ENCODE assay signal across 8 cellular contexts in genomic region chr20:32509639-32510066, GRCh38.
A peak's percentile ranks its signal among the peaks of the same experiment; 100 is the strongest.
DNase-seq lines count a peak whose midpoint lies in the region; ATAC-seq and TF ChIP-seq lines count a peak whose summit lies in the region.

No MANE protein-coding gene starts in this region.

- peak; percentile 93 for DNase-seq in NB4 (ENCODE audit: low read depth)
- peak; percentile 28 for DNase-seq in activated T-cell treated with anti-CD3 and anti-CD28 coated beads, Interleukin-2, amount 50 U/mL, for 4 hours
- DNase-seq in midbrain (lab: John Stamatoyannopoulos, UW) = peak; percentile 14
- DNase-seq in RKO (ENCODE audit: low spot score) = no peak
- DNase-seq in NCI-H2227 (lab: John Stamatoyannopoulos, UW; ENCODE audit: unreplicated experiment) = no peak
- no peak for DNase-seq in COLO829 (ENCODE audit: low spot score)

- H3F3A ChIP-seq in DOHH2 (ENCODE audit: control insufficient read depth, insufficient read depth) = 0 out of 2 replicates have a peak, but pooled peaks cover 3% of the 10 kb centered on the region

- ATAC-seq in activated T-cell treated with anti-CD3 and anti-CD28 coated beads, Interleukin-2, amount 50 U/mL, for 4 hours = peak; percentile 73 to 74
- ATAC-seq in GM18873 (IDR thresholded peaks at IDR 0.05; ENCODE audit: low FRiP score, unreplicated experiment) = no peak

- H3K4me2 ChIP-seq in DOHH2 (ENCODE audit: low read length) = peak overlapping the region; percentile 35

- no peak overlapping the region for H3K4me3 ChIP-seq in DOHH2 (ENCODE audit: low read length)
- H3K4me3 ChIP-seq in NB4 (ENCODE audit: low read depth, low read length) = no peak overlapping the region

- H3K27me3 ChIP-seq in DOHH2 (ENCODE audit: control insufficient read depth, low read length) = no peaks in the 10 kb centered on the region

- H3K27ac ChIP-seq in DOHH2 (ENCODE audit: low read depth, low read length) = no peak overlapping the region

- no peaks in the 10 kb centered on the region for H3K9me3 Mint-ChIP-seq in activated T-cell treated with anti-CD3 and anti-CD28 coated beads, Interleukin-2, amount 50 U/mL, for 4 hours

- H4K20me1 ChIP-seq in DOHH2 (ENCODE audit: control insufficient read depth, insufficient read depth, low read depth, low read length) = no peaks in the 10 kb centered on the region

- peaks cover 12% of the 10 kb centered on the region for H3K4me1 ChIP-seq in DOHH2 (ENCODE audit: control insufficient read depth, low read length)

- H3K36me3 Mint-ChIP-seq in activated T-cell treated with anti-CD3 and anti-CD28 coated beads, Interleukin-2, amount 50 U/mL, for 4 hours (ENCODE audit: insufficient read depth) = peaks cover 4% of the 10 kb centered on the region

- no peaks in the 10 kb centered on the region for H3K36me3 ChIP-seq in DOHH2 (ENCODE audit: control insufficient read depth, low read length)

- no peak for TF ChIP-seq POLR2A in NB4 (IDR thresholded peaks at IDR 0.05; ENCODE audit: extremely low read depth, insufficient read length)

- no peaks in the 10 kb centered on the region for H3K27me3 Mint-ChIP-seq in activated T-cell treated with anti-CD3 and anti-CD28 coated beads, Interleukin-2, amount 50 U/mL, for 4 hours (ENCODE audit: low read depth)

- H3K4me1 Mint-ChIP-seq in activated T-cell treated with anti-CD3 and anti-CD28 coated beads, Interleukin-2, amount 50 U/mL, for 4 hours (ENCODE audit: low read depth) = peaks cover 81% of the 10 kb centered on the region

- no peaks in the 10 kb centered on the region for H3K9me2 ChIP-seq in DOHH2 (replicated peaks; ENCODE audit: control insufficient read depth, low read length)

- no peaks in the 10 kb centered on the region for H3K79me2 ChIP-seq in DOHH2 (ENCODE audit: control insufficient read depth, low read length)

- H3K9me3 ChIP-seq in DOHH2 (ENCODE audit: control insufficient read depth, insufficient read depth, low read length) = no peaks in the 10 kb centered on the region

- peak overlapping the region; percentile 75 for H3K4me3 Mint-ChIP-seq in activated T-cell treated with anti-CD3 and anti-CD28 coated beads, Interleukin-2, amount 50 U/mL, for 4 hours

- TF ChIP-seq CTCF in DOHH2 (IDR thresholded peaks at IDR 0.05; ENCODE audit: low read depth, low read length, poor library complexity, severe bottlenecking) (peak; percentile 26), NB4 (IDR thresholded peaks at IDR 0.05; ENCODE audit: low read depth, low read length) (peak; percentile 45)

Comparison
In these comparisons a context has a peak if more than half of its experiments do, and no peak if none do; other contexts are left out.
1. DNase-seq: peak in NB4 (single experiment), activated T-cell treated with anti-CD3 and anti-CD28 coated beads, Interleukin-2, amount 50 U/mL, for 4 hours (single experiment) and midbrain (single experiment); none in RKO (single experiment), NCI-H2227 (single experiment) and COLO829 (single experiment).